Comparison of ENCODE assay signal across 18 cellular contexts in the genomic region with DNA sequence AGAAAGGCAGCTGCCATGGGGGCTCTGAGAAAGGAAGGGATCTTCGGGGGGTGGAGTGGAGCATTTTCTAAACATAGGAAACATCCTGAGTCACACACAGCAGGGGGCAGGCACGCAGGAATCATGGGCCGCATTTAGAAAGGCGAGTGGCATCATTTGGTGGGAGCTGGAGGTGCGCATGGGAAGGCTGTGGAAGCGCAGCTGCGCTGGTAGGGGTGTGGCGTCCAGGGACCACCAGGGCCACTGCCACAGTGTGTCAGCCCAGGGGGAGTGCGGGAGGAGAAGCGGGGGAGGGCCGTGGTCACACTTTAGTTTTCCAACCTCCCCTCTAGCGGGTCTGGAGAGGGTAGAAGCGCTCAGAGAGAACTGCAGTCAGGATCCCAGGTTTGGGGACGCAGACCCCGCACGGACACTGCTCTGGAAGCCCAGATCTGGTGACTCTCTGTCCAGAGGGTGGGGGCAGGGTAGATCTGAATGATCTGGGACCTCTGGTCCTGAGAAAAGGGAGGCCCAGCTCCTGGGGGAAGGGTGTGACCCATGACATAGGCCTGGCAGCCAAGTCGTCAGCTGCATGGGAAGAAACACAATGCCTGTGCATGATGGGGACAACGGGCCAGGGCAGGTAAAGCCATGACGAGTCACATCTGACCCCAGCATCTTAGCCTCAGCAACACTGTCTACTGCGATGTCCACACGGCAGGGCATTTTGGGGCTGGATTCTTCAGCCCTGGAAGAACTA.
DNase-seq lines count a peak whose midpoint lies in the region; TF ChIP-seq lines count a peak whose summit lies in the region.
"Had no signal": no experiment of that assay in that cellular context is flagged by ENCODE, and none has a peak within 500 bp of the region (broad histone marks: within the 10 kb centered on the region; RNA-seq: fewer than 3 reads in every experiment).

No MANE protein-coding gene starts in this region.

- peaks cover 29% of the 10 kb centered on the region for H3K4me1 ChIP-seq in HUES48 (ENCODE audit: control insufficient read depth, insufficient read depth, low read length)
- H3K4me1 ChIP-seq: BE2C had no signal

- H3K27me3 ChIP-seq in HUES48 (ENCODE audit: control insufficient read depth, insufficient read depth, low read length), result no peaks in the 10 kb centered on the region
- H3K27me3 ChIP-seq: BE2C, thyroid gland had no signal

- H3K9me3 Mint-ChIP-seq in chondrocyte (ENCODE audit: low read depth) (peaks cover 11% of the 10 kb centered on the region), osteocyte (ENCODE audit: unreplicated experiment) (peaks cover 10% of the 10 kb centered on the region)
- H3K9me3 Mint-ChIP-seq: activated T-cell treated with anti-CD3 and anti-CD28 coated beads, Interleukin-2, amount 50 U/mL, for 24 hours had no signal

- H3K4me3 ChIP-seq in HUES48 (ENCODE audit: low read depth, low read length), result no peak overlapping the region
- H3K4me3 ChIP-seq: thyroid gland had no signal

- no peaks in the 10 kb centered on the region for H3K9me3 ChIP-seq in HUES48 (ENCODE audit: control insufficient read depth, insufficient read depth, low read length)
- H3K9me3 ChIP-seq: BE2C, thyroid gland had no signal

- peak overlapping the region; percentile 39 for H3K27ac ChIP-seq in HUES48 (ENCODE audit: low read depth, low read length)
- H3K27ac ChIP-seq: thyroid gland had no signal

- H3K4me3 Mint-ChIP-seq in chondrocyte (ENCODE audit: unreplicated experiment) (no peak overlapping the region), osteocyte (ENCODE audit: unreplicated experiment) (no peak overlapping the region)
- H3K4me3 Mint-ChIP-seq: activated naive CD8-positive, alpha-beta T cell treated with anti-CD3 and anti-CD28 coated beads, Interleukin-2, amount 10 ng/mL, durations not matched to agents 7 days and 5 days; activated T-cell treated with anti-CD3 and anti-CD28 coated beads, Interleukin-2, amount 50 U/mL, for 24 hours; effector memory CD8-positive, alpha-beta T cell had no signal

- no peak overlapping the region for H3K27ac Mint-ChIP-seq in chondrocyte (ENCODE audit: unreplicated experiment)
- H3K27ac Mint-ChIP-seq in osteocyte (ENCODE audit: unreplicated experiment), result no peak overlapping the region
- H3K27ac Mint-ChIP-seq: activated naive CD8-positive, alpha-beta T cell treated with anti-CD3 and anti-CD28 coated beads, Interleukin-2, amount 10 ng/mL, durations not matched to agents 7 days and 5 days; activated T-cell treated with anti-CD3 and anti-CD28 coated beads, Interleukin-2, amount 50 U/mL, for 24 hours; effector memory CD8-positive, alpha-beta T cell had no signal

- peak; percentile 50 for TF ChIP-seq CTCF in chondrocyte (IDR thresholded peaks at IDR 0.05)
- no peak for TF ChIP-seq CTCF in osteocyte (IDR thresholded peaks at IDR 0.05)

- peaks cover 8% of the 10 kb centered on the region for H3K4me1 Mint-ChIP-seq in chondrocyte (ENCODE audit: low read depth)
- peaks cover 17% of the 10 kb centered on the region for H3K4me1 Mint-ChIP-seq in osteocyte (ENCODE audit: unreplicated experiment)
- H3K4me1 Mint-ChIP-seq: activated naive CD8-positive, alpha-beta T cell treated with anti-CD3 and anti-CD28 coated beads, Interleukin-2, amount 10 ng/mL, durations not matched to agents 7 days and 5 days had no signal

- peaks cover 15% of the 10 kb centered on the region for H3K27me3 Mint-ChIP-seq in chondrocyte (ENCODE audit: low read depth)
- peaks cover 9% of the 10 kb centered on the region for H3K27me3 Mint-ChIP-seq in osteocyte (ENCODE audit: unreplicated experiment)
- H3K27me3 Mint-ChIP-seq: activated T-cell treated with anti-CD3 and anti-CD28 coated beads, Interleukin-2, amount 50 U/mL, for 24 hours had no signal

- no peaks in the 10 kb centered on the region for H3K36me3 ChIP-seq in HUES48 (ENCODE audit: control insufficient read depth, insufficient read depth, low read length)
- H3K36me3 ChIP-seq: BE2C, thyroid gland had no signal

- peaks cover 5% of the 10 kb centered on the region for H3K36me3 Mint-ChIP-seq in chondrocyte (ENCODE audit: low read depth)
- no peaks in the 10 kb centered on the region for H3K36me3 Mint-ChIP-seq in osteocyte (ENCODE audit: unreplicated experiment)
- H3K36me3 Mint-ChIP-seq: activated naive CD8-positive, alpha-beta T cell treated with anti-CD3 and anti-CD28 coated beads, Interleukin-2, amount 10 ng/mL, durations not matched to agents 7 days and 5 days had no signal

- no peak overlapping the region for H3K9ac ChIP-seq in HUES48 (ENCODE audit: low read depth, low read length)

- DNase-seq in ELF-1 (ENCODE audit: low read depth, low spot score) (peak; percentile 30), chondrocyte (ENCODE audit: low spot score) (peak; percentile 74), osteocyte (ENCODE audit: extremely low spot score, unreplicated experiment) (peak; percentile 81), NCI-H226 (no peak), NCI-H2227 treated with DMSO at 0.1 percent for 48 hours (lab: John Stamatoyannopoulos, UW) (no peak), NCI-H510A treated with DMSO at 0.1 percent for 48 hours (lab: John Stamatoyannopoulos, UW) (no peak), cerebellum (ENCODE audit: low spot score) (no peak)
- DNase-seq: activated CD4-positive, alpha-beta T cell treated with anti-CD3 and anti-CD28 coated beads, Interleukin-2, amount 50 U/mL, for 48 hours; activated naive CD8-positive, alpha-beta T cell treated with anti-CD3 and anti-CD28 coated beads, Interleukin-2, amount 10 ng/mL, durations not matched to agents 7 days and 5 days; activated T-cell treated with anti-CD3 and anti-CD28 coated beads, Interleukin-2, amount 50 U/mL, for 24 hours; BE2C; DMS153; effector memory CD8-positive, alpha-beta T cell; Karpas-422; kidney glomerular epithelial cell; NCI-H1436 treated with DMSO at 0.1 percent for 48 hours; thyroid gland had no signal

Comparison
In these comparisons a context has a peak if more than half of its experiments do, and no peak if none do; other contexts are left out.
1. DNase-seq: peak in ELF-1 (single experiment), chondrocyte (single experiment) and osteocyte (single experiment); none in NCI-H226 (single experiment), NCI-H2227 treated with DMSO at 0.1 percent for 48 hours (single experiment), NCI-H510A treated with DMSO at 0.1 percent for 48 hours (single experiment) and cerebellum (single experiment).